ENCODE assay signal across 6 cellular contexts in genomic region chr16:626787-627457, GRCh38. TPM values are rescaled to one million over a fixed set of nuclear protein-coding genes. Genes with fewer than 3 reads are reported as not detected.
A peak's percentile ranks its signal among the peaks of the same experiment; 100 is the strongest.
DNase-seq lines count a peak whose midpoint lies in the region; ATAC-seq and TF ChIP-seq lines count a peak whose summit lies in the region.

No MANE protein-coding gene starts in this region.

- no peak overlapping the region for H3K4me2 ChIP-seq in trophoblast cell (ENCODE audit: low read length)

- H4K91ac ChIP-seq in trophoblast cell (ENCODE audit: low read depth, low read length): no peak overlapping the region

- H3K27ac ChIP-seq in brain microvascular endothelial cell: peak overlapping the region; percentile 65
- no peak overlapping the region for H3K27ac ChIP-seq in trophoblast cell (ENCODE audit: low read depth, low read length)
- no peak overlapping the region for H3K27ac ChIP-seq in upper lobe of right lung

- peaks cover 36% of the 10 kb centered on the region for H3K4me1 Mint-ChIP-seq in HFFc6 (ENCODE audit: low read depth)

- H3K4me3 Mint-ChIP-seq in HFFc6: peak overlapping the region; percentile 72

- H2BK5ac ChIP-seq in trophoblast cell (ENCODE audit: low read depth, low read length, poor library complexity): no peak overlapping the region

- H4K12ac ChIP-seq in trophoblast cell (ENCODE audit: low read depth, low read length): no peak overlapping the region

- peak overlapping the region; percentile 99 for H3K27ac Mint-ChIP-seq in HFFc6

- no peak overlapping the region for H2BK12ac ChIP-seq in trophoblast cell (ENCODE audit: low read length)

- no peak overlapping the region for H2AFZ ChIP-seq in trophoblast cell (ENCODE audit: insufficient read depth, low read length, poor library complexity)

- H2AK5ac ChIP-seq in trophoblast cell (ENCODE audit: low read length): no peak overlapping the region

- H3K18ac ChIP-seq in trophoblast cell (ENCODE audit: low read length): peak overlapping the region; percentile 2

- peaks cover 6% of the 10 kb centered on the region; the same call in 1 of the 2 replicates for H3K36me3 Mint-ChIP-seq in HFFc6 (ENCODE audit: low read depth)

- H2BK120ac ChIP-seq in trophoblast cell (ENCODE audit: insufficient read depth, low read length, poor library complexity): no peak overlapping the region

- intact Hi-C loops in upper lobe of right lung (cut with DNase I): no loop called here

- TF ChIP-seq CTCF in HFFc6 (IDR thresholded peaks at IDR 0.05) (no peak), brain microvascular endothelial cell (IDR thresholded peaks at IDR 0.05; ENCODE audit: low read depth, low read length, missing control alignments) (no peak), upper lobe of right lung (IDR thresholded peaks at IDR 0.05) (no peak)

- H4K8ac ChIP-seq in trophoblast cell (ENCODE audit: low read depth, low read length): no peak overlapping the region

- peaks cover 30% of the 10 kb centered on the region for H3K79me1 ChIP-seq in trophoblast cell (ENCODE audit: low read length)

- H3K4ac ChIP-seq in trophoblast cell (ENCODE audit: low read depth, low read length): no peak overlapping the region

- H3K23ac ChIP-seq in trophoblast cell (ENCODE audit: low read length): no peak overlapping the region

- H3K79me2 ChIP-seq in trophoblast cell (ENCODE audit: control insufficient read depth, insufficient read depth, low read length, poor library complexity): peaks cover 15% of the 10 kb centered on the region

- H3K9ac ChIP-seq in trophoblast cell (ENCODE audit: low read length): no peak overlapping the region

- H3K27me3 ChIP-seq in brain microvascular endothelial cell (replicated peaks): no peaks in the 10 kb centered on the region
- no peaks in the 10 kb centered on the region for H3K27me3 ChIP-seq in trophoblast cell (ENCODE audit: insufficient read depth, low read length)
- H3K27me3 ChIP-seq in upper lobe of right lung: no peaks in the 10 kb centered on the region

- ATAC-seq in upper lobe of right lung: no peak

- DNase-seq in HFFc6 (peak; percentile 96), brain microvascular endothelial cell (peak; percentile 96), trophoblast cell (peak; percentile 84 to 90), upper lobe of right lung (no peak), NCI-H146 treated with DMSO at 0.1 percent for 48 hours (lab: John Stamatoyannopoulos, UW; ENCODE audit: unreplicated experiment) (no peak)
- no peak for DNase-seq in activated CD4-positive, alpha-beta T cell treated with anti-CD3 and anti-CD28 coated beads, Interleukin-2, amount 50 U/mL, for 48 hours

- no peaks in the 10 kb centered on the region for H3K9me3 Mint-ChIP-seq in HFFc6

- peaks cover 1% of the 10 kb centered on the region for H3K27me3 Mint-ChIP-seq in HFFc6 (ENCODE audit: insufficient read depth)

- in situ Hi-C loops in brain microvascular endothelial cell (cut with HindIII; ENCODE audit: low pct_ligation_motif_present, low sequenced_read_pairs): no loop called here

- H3K14ac ChIP-seq in trophoblast cell (ENCODE audit: low read length): no peak overlapping the region

- H3K9me3 ChIP-seq in trophoblast cell (ENCODE audit: insufficient read depth, low read depth, low read length) (peaks cover 3% of the 10 kb centered on the region), upper lobe of right lung (no peaks in the 10 kb centered on the region)

- H3K4me1 ChIP-seq in trophoblast cell (ENCODE audit: control insufficient read depth in 1 of 2, insufficient read depth in 2 of 2, low read length in 2 of 2) (peaks cover 44 to 50% of the 10 kb centered on the region in 2 experiments), upper lobe of right lung (peaks cover 22% of the 10 kb centered on the region)

- no CpG with 5 or more reads among the region's 30 CpGs for WGBS in trophoblast cell (ENCODE audit: extremely low coverage, insufficient coverage, insufficient read length)

- H3K4me3 ChIP-seq in brain microvascular endothelial cell (ENCODE audit: low read depth, low read length): no peak overlapping the region
- H3K4me3 ChIP-seq in trophoblast cell (ENCODE audit: low read depth, low read length): no peak overlapping the region
- H3K4me3 ChIP-seq in upper lobe of right lung: no peak overlapping the region

- peaks cover 6% of the 10 kb centered on the region for H3K36me3 ChIP-seq in brain microvascular endothelial cell (replicated peaks)
- peaks cover 30 to 39% of the 10 kb centered on the region in 2 experiments for H3K36me3 ChIP-seq in trophoblast cell (ENCODE audit: control insufficient read depth in 1 of 2, insufficient read depth in 2 of 2, low read length in 2 of 2)
- H3K36me3 ChIP-seq in upper lobe of right lung: peaks cover 20% of the 10 kb centered on the region

RNA-seq across cellular contexts. Expression of gene WFIKKN1, which starts 3.9 kb away (rescaled TPM):
- under 1 TPM in 2 of 6 experiments, not detected in 4; 0.02 to 0.14 TPM for total RNA-seq in HFFc6 (2021; fragmentation: NEBNext Ultra II Directional; extraction: Animal tissue kit (Norgen Biotek cat#: 25700))
- 13.1 and 14.9 TPM in 2 replicates for polyA plus RNA-seq in trophoblast cell (2013)
- 1.5 TPM for total RNA-seq in upper lobe of right lung

RNA-seq across cellular contexts. Expression of gene METTL26, which starts 9.2 kb away (rescaled TPM):
- 100 to 1,000 TPM in 5 of 6 experiments, 10 to 100 TPM in 1; 91.6 to 115 (median 105) TPM for total RNA-seq in HFFc6 (2021; fragmentation: NEBNext Ultra II Directional; extraction: Animal tissue kit (Norgen Biotek cat#: 25700))
- polyA plus RNA-seq in trophoblast cell (2013): 67.5 and 72.3 TPM in 2 replicates
- 53.5 TPM for total RNA-seq in upper lobe of right lung

RNA-seq across cellular contexts. Expression of gene MCRIP2, which starts 14.7 kb away (rescaled TPM):
- 10 to 100 TPM; 18.8 to 30.8 (median 24.2) TPM for total RNA-seq in HFFc6 (2021; fragmentation: NEBNext Ultra II Directional; extraction: Animal tissue kit (Norgen Biotek cat#: 25700))
- polyA plus RNA-seq in trophoblast cell (2013): 15.7 and 16.9 TPM in 2 replicates
- total RNA-seq in upper lobe of right lung: 57.9 TPM

RNA-seq across cellular contexts. Expression of gene WDR90, which starts 22.2 kb away (rescaled TPM):
- 10 to 100 TPM; 11.6 to 19.0 (median 17.7) TPM for total RNA-seq in HFFc6 (2021; fragmentation: NEBNext Ultra II Directional; extraction: Animal tissue kit (Norgen Biotek cat#: 25700))
- polyA plus RNA-seq in trophoblast cell (2013): 12.2 and 12.5 TPM in 2 replicates
- total RNA-seq in upper lobe of right lung: 23.2 TPM

RNA-seq across cellular contexts. Expression of gene RAB40C, which starts 37.1 kb away (rescaled TPM):
- total RNA-seq in HFFc6 (2021; fragmentation: NEBNext Ultra II Directional; extraction: Animal tissue kit (Norgen Biotek cat#: 25700)): 10 to 100 TPM; 11.3 to 14.8 (median 12.2) TPM
- polyA plus RNA-seq in trophoblast cell (2013): 26.3 and 27.6 TPM in 2 replicates
- total RNA-seq in upper lobe of right lung: 47.6 TPM

Comparison
In these comparisons a context has a peak if more than half of its experiments do, and no peak if none do; other contexts are left out.
1. DNase-seq: peak in HFFc6 (single experiment), brain microvascular endothelial cell (single experiment) and trophoblast cell (2 of 2); none in upper lobe of right lung (single experiment), activated CD4-positive, alpha-beta T cell treated with anti-CD3 and anti-CD28 coated beads, Interleukin-2, amount 50 U/mL, for 48 hours (0 of 2) and NCI-H146 treated with DMSO at 0.1 percent for 48 hours (single experiment).